Comparison of ENCODE assay signal across 8 cellular contexts in genomic region chr1:201042663-201043461, GRCh38. TPM values are rescaled to one million over a fixed set of nuclear protein-coding genes. Genes with fewer than 3 reads are reported as not detected.
A peak's percentile ranks its signal among the peaks of the same experiment; 100 is the strongest.
DNase-seq lines count a peak whose midpoint lies in the region; ATAC-seq and TF ChIP-seq lines count a peak whose summit lies in the region.

No MANE protein-coding gene starts in this region.

- TF ChIP-seq CTCF in progenitor cell of endocrine pancreas (IDR thresholded peaks at IDR 0.05; ENCODE audit: unreplicated experiment), result peak; percentile 87

- CTCF ChIA-PET in CD4-positive, alpha-beta memory T cell (lab: Charles Lee; ENCODE audit: partially characterized antibody), result interaction anchor here (0.6 to 17.2 kb wide), 17 partner anchors 14 to 421 kb away, joined by 3 to 488 read pairs (median 4); partner anchors contain the start of gene KIF21B
- CTCF ChIA-PET in activated naive CD4-positive, alpha-beta T cell treated with anti-CD3 and anti-CD28 coated beads for 36 hours (lab: Charles Lee), result interaction anchor here (0.7 to 9.3 kb wide), 11 partner anchors 15 to 420 kb away, joined by 3 to 161 read pairs (median 7); no protein-coding TSS in a partner anchor

- POLR2A ChIA-PET in CD4-positive, alpha-beta memory T cell (lab: Charles Lee; ENCODE audit: partially characterized antibody), result interaction anchor here (0.9 to 1.0 kb wide), 2 partner anchors 21 to 71 kb away, joined by 3 read pairs; no protein-coding TSS in a partner anchor

- H3K27ac ChIP-seq in CD4-positive, alpha-beta memory T cell (ENCODE audit: low read depth, low read length), result no peak overlapping the region

- no peaks in the 10 kb centered on the region for H3K36me3 ChIP-seq in CD4-positive, alpha-beta memory T cell (ENCODE audit: insufficient read depth, low read length)

- H3K9me3 Mint-ChIP-seq in CD4-positive, alpha-beta memory T cell, result no peaks in the 10 kb centered on the region
- no peaks in the 10 kb centered on the region for H3K9me3 Mint-ChIP-seq in activated naive CD4-positive, alpha-beta T cell treated with anti-CD3 and anti-CD28 coated beads for 36 hours
- H3K9me3 Mint-ChIP-seq in progenitor cell of endocrine pancreas (ENCODE audit: low read depth), result no peaks in the 10 kb centered on the region

- H3K4me3 ChIP-seq in CD4-positive, alpha-beta memory T cell (ENCODE audit: low read length in 2 of 2), result no peak overlapping the region

- no peaks in the 10 kb centered on the region for H3K4me1 ChIP-seq in CD4-positive, alpha-beta memory T cell (ENCODE audit: insufficient read depth, low read length)

- ATAC-seq in GM21390 (IDR thresholded peaks at IDR 0.05; ENCODE audit: unreplicated experiment), result peak; percentile 57

- no peaks in the 10 kb centered on the region for H3K9me3 ChIP-seq in CD4-positive, alpha-beta memory T cell (ENCODE audit: control insufficient read depth in 1 of 2, low read length in 2 of 2)

- peaks cover 0 to 3% of the 10 kb centered on the region in 2 donors for H3K27me3 Mint-ChIP-seq in CD4-positive, alpha-beta memory T cell
- H3K27me3 Mint-ChIP-seq in activated naive CD4-positive, alpha-beta T cell treated with anti-CD3 and anti-CD28 coated beads for 36 hours (ENCODE audit: low read depth), result no peaks in the 10 kb centered on the region
- peaks cover 7% of the 10 kb centered on the region for H3K27me3 Mint-ChIP-seq in progenitor cell of endocrine pancreas

- peak; percentile 67 to 74 (median 72) for DNase-seq in CD4-positive, alpha-beta memory T cell
- DNase-seq in M059J (ENCODE audit: low read depth) (peak; percentile 66), SK-N-DZ (ENCODE audit: low spot score) (peak; percentile 57), glomerular endothelial cell (ENCODE audit: extremely low read depth, low read depth, low spot score) (peak; percentile 37), progenitor cell of endocrine pancreas (ENCODE audit: low spot score, unreplicated experiment) (peak; percentile 47), cerebellar nuclear complex (lab: John Stamatoyannopoulos, UW) (no peak)
- DNase-seq in activated naive CD4-positive, alpha-beta T cell treated with anti-CD3 and anti-CD28 coated beads for 36 hours, result peak; percentile 83

- no peak overlapping the region for H3K4me3 Mint-ChIP-seq in CD4-positive, alpha-beta memory T cell
- H3K4me3 Mint-ChIP-seq in activated naive CD4-positive, alpha-beta T cell treated with anti-CD3 and anti-CD28 coated beads for 36 hours, result no peak overlapping the region
- no peak overlapping the region for H3K4me3 Mint-ChIP-seq in progenitor cell of endocrine pancreas (ENCODE audit: low read depth)

- no peaks in the 10 kb centered on the region for H3K27me3 ChIP-seq in CD4-positive, alpha-beta memory T cell (ENCODE audit: insufficient read depth, low read length)

- no peaks in the 10 kb centered on the region for H3K36me3 Mint-ChIP-seq in CD4-positive, alpha-beta memory T cell
- no peaks in the 10 kb centered on the region for H3K36me3 Mint-ChIP-seq in activated naive CD4-positive, alpha-beta T cell treated with anti-CD3 and anti-CD28 coated beads for 36 hours (ENCODE audit: low read depth)
- no peaks in the 10 kb centered on the region for H3K36me3 Mint-ChIP-seq in progenitor cell of endocrine pancreas (ENCODE audit: insufficient read depth)

- intact Hi-C loops in CD4-positive, alpha-beta memory T cell (cut with micrococcal nuclease), result loop anchor here (1.0 to 2.0 kb wide), 7 partner anchors 20 to 484 kb away; partner anchors contain the start of gene KIF21B
- intact Hi-C loops in activated naive CD4-positive, alpha-beta T cell treated with anti-CD3 and anti-CD28 coated beads for 36 hours (cut with micrococcal nuclease), result loop anchor here (1.0 to 10.0 kb wide), 8 partner anchors 24 to 484 kb away; no protein-coding TSS in a partner anchor

- peak overlapping the region in 2 of 7 donors; percentile 37 to 77 for H3K27ac Mint-ChIP-seq in CD4-positive, alpha-beta memory T cell
- H3K27ac Mint-ChIP-seq in activated naive CD4-positive, alpha-beta T cell treated with anti-CD3 and anti-CD28 coated beads for 36 hours, result no peak overlapping the region
- H3K27ac Mint-ChIP-seq in progenitor cell of endocrine pancreas, result no peak overlapping the region

- peaks cover 0 to 3% (median 3%) of the 10 kb centered on the region in 4 donors for H3K4me1 Mint-ChIP-seq in CD4-positive, alpha-beta memory T cell
- no peaks in the 10 kb centered on the region for H3K4me1 Mint-ChIP-seq in activated naive CD4-positive, alpha-beta T cell treated with anti-CD3 and anti-CD28 coated beads for 36 hours (ENCODE audit: low read depth)
- H3K4me1 Mint-ChIP-seq in progenitor cell of endocrine pancreas (ENCODE audit: low read depth), result no peaks in the 10 kb centered on the region

RNA-seq across cellular contexts. Expression of gene KIF21B, which starts 19.3 kb away (rescaled TPM):
- total RNA-seq in CD4-positive, alpha-beta memory T cell, result 10 to 100 TPM; 90.3 to 94.7 TPM
- polyA plus RNA-seq in CD4-positive, alpha-beta memory T cell, result 10 to 100 TPM in 1 of 2 donors, under 1 TPM in 1; 0.55 to 10.4 TPM
- total RNA-seq in M059J (2014; rRNA removed; shearing (Covaris generic)), result 0.52 and 1.2 TPM in 2 replicates
- polyA plus RNA-seq in SK-N-DZ (2014; cell fraction: cytosol; rRNA removed), result 5.3 and 6.0 TPM in 2 replicates
- polyA plus RNA-seq in SK-N-DZ (2014; cell fraction: nucleus; rRNA removed), result 7.1 and 12.0 TPM in 2 replicates
- 10 to 100 TPM; 45.5 to 46.3 TPM for total RNA-seq in activated naive CD4-positive, alpha-beta T cell treated with anti-CD3 and anti-CD28 coated beads for 36 hours
- 3.1 and 3.8 TPM in 2 replicates for total RNA-seq in glomerular endothelial cell
- total RNA-seq in progenitor cell of endocrine pancreas, result 10.1 and 11.4 TPM in 2 replicates

Comparison
In these comparisons a context has a peak if more than half of its experiments do, and no peak if none do; other contexts are left out.
1. DNase-seq: peak in CD4-positive, alpha-beta memory T cell (5 of 5), M059J (single experiment), SK-N-DZ (single experiment), activated naive CD4-positive, alpha-beta T cell treated with anti-CD3 and anti-CD28 coated beads for 36 hours (single experiment), glomerular endothelial cell (single experiment) and progenitor cell of endocrine pancreas (single experiment); none in cerebellar nuclear complex (0 of 2).